Comparison of ENCODE assay signal across 8 cellular contexts in the genomic region with DNA sequence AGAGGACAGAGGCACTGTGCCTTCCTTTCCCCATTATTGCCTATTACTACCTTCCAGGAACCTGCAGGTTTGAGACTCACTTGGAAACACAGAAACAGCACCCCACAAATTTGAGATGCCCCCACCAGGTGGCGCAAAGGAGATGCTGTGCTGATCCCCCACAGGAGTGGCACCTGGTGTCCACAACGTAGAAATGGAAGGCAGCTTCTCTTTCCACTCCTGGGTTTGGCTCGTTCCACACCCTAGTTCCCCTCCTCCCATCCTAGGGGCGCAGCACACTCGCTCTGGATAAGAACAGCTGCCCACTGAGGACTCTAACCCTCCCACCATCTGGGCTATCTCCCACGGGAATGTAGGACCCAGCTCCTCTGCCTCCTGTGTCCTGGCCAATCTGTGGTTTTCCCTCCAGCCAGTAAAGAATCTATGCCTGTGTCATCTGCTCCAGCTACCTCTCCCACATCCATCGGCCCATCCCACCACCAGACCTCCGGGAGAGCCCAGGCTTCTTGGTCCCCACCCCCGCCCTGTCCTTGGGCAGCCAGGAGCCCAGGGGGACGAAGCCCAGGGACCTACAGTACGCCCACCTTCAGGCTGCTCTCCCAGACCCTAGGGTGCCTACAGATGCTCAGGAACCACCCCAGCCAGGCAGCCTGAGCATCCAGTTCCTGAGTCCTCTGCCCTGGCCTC.
DNase-seq lines count a peak whose midpoint lies in the region; ATAC-seq and TF ChIP-seq lines count a peak whose summit lies in the region.

No MANE protein-coding gene starts in this region.

- ATAC-seq in activated CD4-positive, CD25-positive, alpha-beta regulatory T cell treated with anti-CD3 and anti-CD28 coated beads, Interleukin-2, amount 50 U/mL, for 24 hours: peak; percentile 36 to 57
- ATAC-seq in HG03045 (IDR thresholded peaks at IDR 0.05; ENCODE audit: unreplicated experiment): no peak

- peak; percentile 87 for TF ChIP-seq CTCF in AG09319 (IDR thresholded peaks at IDR 0.05; ENCODE audit: low read depth, low read length)

- no peak for DNase-seq in AG09319 (ENCODE audit: extremely low read depth, low read depth)
- DNase-seq in HCEC 1CT: peak; percentile 69
- DNase-seq in NCI-H446 treated with DMSO at 0.1 percent for 48 hours (lab: John Stamatoyannopoulos, UW): peak; percentile 77
- DNase-seq in cerebellar cortex (ENCODE audit: low spot score): peak; percentile 88
- peak; percentile 60 for DNase-seq in kidney glomerular epithelial cell (lab: John Stamatoyannopoulos, UW)
- peak; percentile 81 to 89 for DNase-seq in stimulated activated CD4-positive, alpha-beta T cell treated with anti-CD3 and anti-CD28 coated beads, Interleukin-1b, Interleukin-23, amount 100 ng/mL, for 1 hour (ENCODE audit: low read depth in 2 of 2)
